In the genomic region with DNA sequence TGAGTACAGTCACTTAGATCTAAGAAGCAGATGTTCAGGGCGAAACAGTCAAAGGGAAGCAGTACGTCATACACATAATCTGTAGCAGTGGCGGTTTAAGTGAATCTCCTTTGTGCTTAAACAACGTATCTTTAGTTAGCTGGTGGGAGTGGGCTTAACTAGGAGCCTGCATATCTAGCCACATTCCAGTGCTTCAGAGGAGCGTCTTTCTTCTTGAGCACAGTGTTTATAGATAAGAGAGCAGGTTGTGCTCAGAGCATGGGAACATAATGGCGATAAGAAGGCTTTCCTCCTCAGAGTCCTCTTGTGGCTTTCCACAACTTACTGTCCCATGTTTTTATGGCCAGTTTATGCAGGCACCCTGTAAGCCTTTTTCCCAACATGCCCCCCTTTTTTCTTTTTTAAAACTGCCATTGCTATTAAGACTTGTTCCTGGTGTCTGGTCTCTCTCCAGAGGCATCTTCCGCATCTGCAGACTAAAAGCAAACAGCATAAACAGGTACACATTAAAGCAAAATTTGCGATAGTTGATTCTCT, we compare ENCODE assay signal across 20 cellular contexts. TPM values are rescaled to one million over a fixed set of nuclear protein-coding genes. Genes with fewer than 3 reads are reported as not detected.
DNase-seq lines count a peak whose midpoint lies in the region; ATAC-seq, FAIRE-seq and TF ChIP-seq lines count a peak whose summit lies in the region.
"Had no signal": no experiment of that assay in that cellular context is flagged by ENCODE, and none has a peak within 500 bp of the region (broad histone marks: within the 10 kb centered on the region; RNA-seq: fewer than 3 reads in every experiment).

No MANE protein-coding gene starts in this region.

- H3K4me1 Mint-ChIP-seq in IgD-negative memory B cell: peaks cover 17 to 54% (median 49%) of the 10 kb centered on the region in 3 donors
- H3K4me1 Mint-ChIP-seq in naive thymus-derived CD8-positive, alpha-beta T cell: peaks cover 35 to 77% (median 71%) of the 10 kb centered on the region in 4 donors

- FAIRE-seq in D721Med (lab: Jason Lieb, UNC): no peak
- FAIRE-seq in GM19239 (lab: Jason Lieb, UNC): no peak
- FAIRE-seq: keratinocyte had no signal

- ATAC-seq in naive thymus-derived CD8-positive, alpha-beta T cell: no peak
- no peak for ATAC-seq in HG02678 (IDR thresholded peaks at IDR 0.05; ENCODE audit: unreplicated experiment)
- ATAC-seq in GM21576 (IDR thresholded peaks at IDR 0.05; ENCODE audit: unreplicated experiment): no peak
- ATAC-seq: lower lobe of right lung, psoas muscle, SK-N-SH treated with all-trans-retinoic acid at 6 μM for 48 hours had no signal

- H3K27ac Mint-ChIP-seq in IgD-negative memory B cell: peak overlapping the region; percentile 42 to 84 (median 50)
- peak overlapping the region in 2 of 10 donors; percentile 36 to 69 for H3K27ac Mint-ChIP-seq in naive thymus-derived CD8-positive, alpha-beta T cell

- DNase-seq in D721Med (ENCODE audit: insufficient read length, low spot score) (peak; percentile 51), amniotic epithelial cell (ENCODE audit: low read depth) (peak; percentile 15), retina (no peak), GM19239 (ENCODE audit: insufficient read length, low spot score) (no peak)
- no peak for DNase-seq in naive thymus-derived CD8-positive, alpha-beta T cell
- DNase-seq: activated effector memory CD4-positive, alpha-beta T cell treated with Interleukin-2 at 50 U/mL for 16 hours; adrenal gland; cortex of kidney; DMS153; GF-D8; lower lobe of right lung; NCI-H2029 treated with DMSO at 0.1 percent for 48 hours; NCI-H2227 treated with DMSO at 0.1 percent for 48 hours; psoas muscle; transverse colon had no signal

- peaks cover 15% of the 10 kb centered on the region for H3K36me3 Mint-ChIP-seq in IgD-negative memory B cell
- peaks cover 8 to 43% (median 16%) of the 10 kb centered on the region in 3 donors for H3K36me3 Mint-ChIP-seq in naive thymus-derived CD8-positive, alpha-beta T cell

- no peaks in the 10 kb centered on the region for H3K9me3 Mint-ChIP-seq in IgD-negative memory B cell
- H3K9me3 Mint-ChIP-seq in naive thymus-derived CD8-positive, alpha-beta T cell: no peaks in the 10 kb centered on the region

- no peaks in the 10 kb centered on the region for H3K27me3 Mint-ChIP-seq in IgD-negative memory B cell
- no peaks in the 10 kb centered on the region for H3K27me3 Mint-ChIP-seq in naive thymus-derived CD8-positive, alpha-beta T cell

- peak overlapping the region in 2 of 4 donors; percentile 27 to 94 for H3K4me3 Mint-ChIP-seq in IgD-negative memory B cell
- H3K4me3 Mint-ChIP-seq in naive thymus-derived CD8-positive, alpha-beta T cell: peak overlapping the region in 8 of 10 donors; percentile 0 to 97 (median 22)

- POLR2A ChIA-PET in naive thymus-derived CD8-positive, alpha-beta T cell (lab: Charles Lee): no interaction called here

- no peak for TF ChIP-seq CTCF in D721Med (IDR thresholded peaks at IDR 0.05; ENCODE audit: insufficient read depth, missing control alignments)

RNA-seq across cellular contexts. Expression of a gene that starts 3.2 kb away (rescaled TPM):
- 70.3 TPM for polyA plus RNA-seq in IgD-negative memory B cell
- 100 to 1,000 TPM; 150 to 162 TPM for total RNA-seq in naive thymus-derived CD8-positive, alpha-beta T cell
- 100 to 1,000 TPM; 111 to 129 (median 114) TPM for polyA plus RNA-seq in naive thymus-derived CD8-positive, alpha-beta T cell

RNA-seq across cellular contexts. Expression of a gene that starts 3.5 kb away (rescaled TPM):
- 43.4 TPM for polyA plus RNA-seq in IgD-negative memory B cell
- total RNA-seq in naive thymus-derived CD8-positive, alpha-beta T cell: 100 to 1,000 TPM; 113 to 130 TPM
- 10 to 100 TPM; 24.1 to 50.5 (median 30.0) TPM for polyA plus RNA-seq in naive thymus-derived CD8-positive, alpha-beta T cell

Comparison
In these comparisons a context has a peak if more than half of its experiments do, and no peak if none do; other contexts are left out.
1. DNase-seq: peak in D721Med (single experiment) and amniotic epithelial cell (single experiment); none in naive thymus-derived CD8-positive, alpha-beta T cell (0 of 10), retina (single experiment) and GM19239 (single experiment).